2 cellular contexts compared by ENCODE assay signal in genomic region chr18:46419391-46420141, GRCh38.
TF ChIP-seq lines count a peak whose summit lies in the region.

No MANE protein-coding gene starts in this region.

TF ChIP-seq in GM23338, 12 proteins besides CTCF, POLR2A, EP300 and RAD21 (continued from another document):
- TF ChIP-seq ZNF462 (CRISPR knock-in tag; IDR thresholded peaks at IDR 0.05): 0 out of 2 replicates have a peak, but pooled peaks have one; percentile 33
- no peak for TF ChIP-seq EZH2 (IDR thresholded peaks at IDR 0.05; ENCODE audit: low read depth, unreplicated experiment)

TF ChIP-seq in WTC11, 78 proteins besides CTCF, POLR2A, EP300 and RAD21 (continued from another document):
- TF ChIP-seq, protein P1, sequence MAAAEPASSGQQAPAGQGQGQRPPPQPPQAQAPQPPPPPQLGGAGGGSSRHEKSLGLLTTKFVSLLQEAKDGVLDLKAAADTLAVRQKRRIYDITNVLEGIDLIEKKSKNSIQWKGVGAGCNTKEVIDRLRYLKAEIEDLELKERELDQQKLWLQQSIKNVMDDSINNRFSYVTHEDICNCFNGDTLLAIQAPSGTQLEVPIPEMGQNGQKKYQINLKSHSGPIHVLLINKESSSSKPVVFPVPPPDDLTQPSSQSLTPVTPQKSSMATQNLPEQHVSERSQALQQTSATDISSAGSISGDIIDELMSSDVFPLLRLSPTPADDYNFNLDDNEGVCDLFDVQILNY (CRISPR knock-in tag; IDR thresholded peaks at IDR 0.05): no peak
- TF ChIP-seq SP1 (CRISPR knock-in tag; conservative IDR thresholded peaks at IDR 0.05): no peak
- TF ChIP-seq, protein P2, sequence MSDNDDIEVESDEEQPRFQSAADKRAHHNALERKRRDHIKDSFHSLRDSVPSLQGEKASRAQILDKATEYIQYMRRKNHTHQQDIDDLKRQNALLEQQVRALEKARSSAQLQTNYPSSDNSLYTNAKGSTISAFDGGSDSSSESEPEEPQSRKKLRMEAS (CRISPR knock-in tag; IDR thresholded peaks at IDR 0.05): 0 out of 2 replicates have a peak, but pooled peaks have one; percentile 26
